ENCODE assay signal across 9 cellular contexts in genomic region chr17:75774988-75775668, GRCh38. TPM values are rescaled to one million over a fixed set of nuclear protein-coding genes. Genes with fewer than 3 reads are reported as not detected.
DNase-seq lines count a peak whose midpoint lies in the region; ATAC-seq and TF ChIP-seq lines count a peak whose summit lies in the region.
"Had no signal": no experiment of that assay in that cellular context is flagged by ENCODE, and none has a peak within 500 bp of the region (broad histone marks: within the 10 kb centered on the region; RNA-seq: fewer than 3 reads in every experiment).

No MANE protein-coding gene starts in this region.

- no peak overlapping the region for H3K14ac ChIP-seq in IMR-90 (replicated peaks; ENCODE audit: low read depth, low read length)

- CTCF ChIA-PET in Caco-2 (lab: Charles Lee) (interaction anchor here (0.6 to 1.5 kb wide), 3 partner anchors 9 to 52 kb away, joined by 3 to 4 read pairs (median 3); no protein-coding TSS in a partner anchor), IMR-90 (lab: Yijun Ruan, JAX) (interaction anchor here (1.2 kb wide), 1 partner anchor 55 kb away, joined by 3 read pairs; no protein-coding TSS in a partner anchor)

- H3K27me3 Mint-ChIP-seq in Caco-2 (ENCODE audit: insufficient read depth, unreplicated experiment) (peaks cover 4% of the 10 kb centered on the region), nephron (ENCODE audit: low read depth) (peaks cover 10% of the 10 kb centered on the region)

- POLR2A ChIA-PET in Caco-2 (lab: Charles Lee) = interaction anchor here (0.5 to 1.3 kb wide), 2 partner anchors 10 to 12 kb away, joined by 3 to 6 read pairs; partner anchors contain the start of gene GALK1
- POLR2A ChIA-PET in IMR-90 (lab: Charles Lee; ENCODE audit: unreplicated experiment) = interaction anchor here (0.8 to 1.2 kb wide), 2 partner anchors 10 to 19 kb away, joined by 3 to 6 read pairs; partner anchors contain the start of gene GALK1

- H3K4me3 Mint-ChIP-seq in Caco-2 (ENCODE audit: unreplicated experiment) = peak overlapping the region; percentile 32
- peak overlapping the region; percentile 72 to 98 (median 97) for H3K4me3 Mint-ChIP-seq in nephron

- H3K27me3 ChIP-seq in Caco-2 (replicated peaks; ENCODE audit: control insufficient read depth, insufficient read depth, low read length) = no peaks in the 10 kb centered on the region
- no peaks in the 10 kb centered on the region for H3K27me3 ChIP-seq in IMR-90 (ENCODE audit: control insufficient read depth, insufficient read depth, low read length)

- in situ Hi-C loops in IMR-90 (cut with MboI; ENCODE audit: low sequenced_read_pairs) = no loop called here

- TF ChIP-seq RAD21 in IMR-90 (IDR thresholded peaks at IDR 0.05; ENCODE audit: low read length) = no peak

- DNase-seq in Caco-2 (peak in 1 of 2 experiments; percentile 64), IMR-90 (peak; percentile 44), cerebellar cortex (ENCODE audit: low spot score) (peak; percentile 28), cortex of kidney (lab: John Stamatoyannopoulos, UW) (no peak), NK-92 (lab: John Stamatoyannopoulos, UW; ENCODE audit: unreplicated experiment) (no peak), NCI-H2029 (lab: John Stamatoyannopoulos, UW) (no peak)

- no peak for TF ChIP-seq CTCF in Caco-2 (IDR thresholded peaks at IDR 0.05; ENCODE audit: insufficient read depth in 1 of 2, low read depth in 1 of 2, low read length in 1 of 2, severe bottlenecking in 1 of 2, unreplicated experiment in 1 of 2)
- TF ChIP-seq CTCF in IMR-90 (conservative IDR thresholded peaks at IDR 0.05; ENCODE audit: low read depth, low read length) = no peak
- TF ChIP-seq CTCF in nephron (IDR thresholded peaks at IDR 0.05; ENCODE audit: unreplicated experiment in 3 of 3) = no peak

- no TSS peak for BruUV-seq in Caco-2 (replicated peaks; lab: Mats Ljungman, UMichigan)
- no TSS peak for BruUV-seq in IMR-90 (replicated peaks; lab: Mats Ljungman, UMichigan)

- H2BK15ac ChIP-seq in IMR-90 (ENCODE audit: low read depth, low read length) = no peak overlapping the region

- H3K9me3 Mint-ChIP-seq in Caco-2 (ENCODE audit: unreplicated experiment) = no peaks in the 10 kb centered on the region
- peaks cover 3% of the 10 kb centered on the region for H3K9me3 Mint-ChIP-seq in nephron

- H3K4me1 ChIP-seq in Caco-2 (peaks cover 13% of the 10 kb centered on the region), IMR-90 (ENCODE audit: control insufficient read depth, insufficient read depth, low read length) (peaks cover 2% of the 10 kb centered on the region)

- no peak for ATAC-seq in IMR-90 (ENCODE audit: low read depth)
- ATAC-seq in HG03457 (IDR thresholded peaks at IDR 0.05; ENCODE audit: unreplicated experiment) = no peak

- no peak overlapping the region for H4K5ac ChIP-seq in IMR-90 (ENCODE audit: low read depth, low read length)

- no peak overlapping the region for H2BK5ac ChIP-seq in IMR-90 (ENCODE audit: low read depth, low read length, poor library complexity, severe bottlenecking)

- H2AK9ac ChIP-seq in IMR-90 (replicated peaks; ENCODE audit: low read depth, low read length, poor library complexity) = no peak overlapping the region

- H3K9me3 ChIP-seq in Caco-2 = no peaks in the 10 kb centered on the region
- H3K9me3 ChIP-seq in IMR-90 (ENCODE audit: control insufficient read depth, insufficient read depth, low read length) = no peaks in the 10 kb centered on the region

- dilution Hi-C loops in IMR-90 (cut with HindIII; ENCODE audit: low sequenced_read_pairs, unreplicated experiment) = no loop called here

- no peak overlapping the region for H3K27ac ChIP-seq in IMR-90 (ENCODE audit: insufficient read depth, low read length)
- H3K27ac ChIP-seq: KMS-11 had no signal

- peaks cover 10 to 35% of the 10 kb centered on the region in 2 experiments for H3K79me1 ChIP-seq in IMR-90 (ENCODE audit: low read depth in 1 of 2, low read length in 2 of 2)

- intact Hi-C loops in Caco-2 (cut with micrococcal nuclease; ENCODE audit: unreplicated experiment) = loop anchor here (1.0 kb wide), 1 partner anchor 10 kb away; the partner anchor contains the start of gene GALK1
- intact Hi-C loops in IMR-90 (cut with micrococcal nuclease) = no loop called here

- H4K8ac ChIP-seq in IMR-90 (ENCODE audit: low read depth in 2 of 2, low read length in 2 of 2) = no peak overlapping the region

- TF ChIP-seq POLR2A in IMR-90 (IDR thresholded peaks at IDR 0.05; ENCODE audit: low read depth, low read length) = peak; percentile 81; the same call in 1 of the 2 replicates

- H2AK5ac ChIP-seq in IMR-90 (ENCODE audit: low read depth, low read length) = no peak overlapping the region

- H2BK120ac ChIP-seq in IMR-90 (ENCODE audit: low read depth, low read length) = no peak overlapping the region

- H3K9ac ChIP-seq in IMR-90 (ENCODE audit: low read depth, low read length) = no peak overlapping the region
- H3K9ac ChIP-seq: KMS-11 had no signal

- 100% methylated on average over 1 of the region's 6 CpGs; no CpG with 5 or more reads in 1 of the 2 experiments for WGBS in IMR-90 (ENCODE audit: extremely low coverage in 2 of 2, insufficient read length in 1 of 2), 2 experiments

- H3K9me1 ChIP-seq in IMR-90 (ENCODE audit: insufficient read depth, low read length) = peaks cover 15% of the 10 kb centered on the region

- no peak overlapping the region for H2AFZ ChIP-seq in IMR-90 (replicated peaks; ENCODE audit: low read length, poor library complexity)

- H3K27ac Mint-ChIP-seq in Caco-2 (ENCODE audit: unreplicated experiment) = peak overlapping the region; percentile 74
- H3K27ac Mint-ChIP-seq in nephron = peak overlapping the region in 2 of 3 experiments; percentile 40 to 48

- no peak overlapping the region for H3K18ac ChIP-seq in IMR-90 (ENCODE audit: low read depth, low read length)

- H3K36me3 ChIP-seq in Caco-2 (ENCODE audit: control insufficient read depth, insufficient read depth, low read length) (peaks cover 2% of the 10 kb centered on the region; the same call in 1 of the 2 replicates), IMR-90 (ENCODE audit: control insufficient read depth, insufficient read depth, low read length) (peaks cover 23% of the 10 kb centered on the region)

- no peak overlapping the region for H3K4me3 ChIP-seq in Caco-2 (ENCODE audit: low read depth, low read length)
- no peak overlapping the region for H3K4me3 ChIP-seq in IMR-90 (ENCODE audit: insufficient read depth, low read depth, low read length)

- no peak overlapping the region for H2BK20ac ChIP-seq in IMR-90 (ENCODE audit: low read depth, low read length)

- H4K20me1 ChIP-seq in IMR-90 (ENCODE audit: insufficient read depth, low read length) = peaks cover 55% of the 10 kb centered on the region

- H4K91ac ChIP-seq in IMR-90 (ENCODE audit: insufficient read depth, low read depth, low read length) = no peak overlapping the region

- H3K36me3 Mint-ChIP-seq in Caco-2 (ENCODE audit: insufficient read depth, unreplicated experiment) = peaks cover 91% of the 10 kb centered on the region
- peaks cover 51% of the 10 kb centered on the region for H3K36me3 Mint-ChIP-seq in nephron (ENCODE audit: low read depth)

- H3K23ac ChIP-seq in IMR-90 (ENCODE audit: low read depth, low read length) = peak overlapping the region; percentile 64; the same call in 1 of the 2 replicates

- H3K4me2 ChIP-seq in IMR-90 (ENCODE audit: low read depth, low read length) = no peak overlapping the region
- H3K4me2 ChIP-seq: KMS-11 had no signal

- peaks cover 30% of the 10 kb centered on the region for H3K4me1 Mint-ChIP-seq in Caco-2 (ENCODE audit: low read depth, unreplicated experiment)
- peaks cover 40% of the 10 kb centered on the region for H3K4me1 Mint-ChIP-seq in nephron

- no peak overlapping the region for H3K4ac ChIP-seq in IMR-90 (ENCODE audit: low read depth, low read length)

- H3K56ac ChIP-seq in IMR-90 (ENCODE audit: extremely low read depth, insufficient read depth, low read length) = no peak overlapping the region

TF ChIP-seq in IMR-90, 13 proteins besides CTCF, POLR2A, EP300 and RAD21:
- TF ChIP-seq BHLHE40 (IDR thresholded peaks at IDR 0.05; ENCODE audit: low read depth, low read length) (no peak), ELK1 (IDR thresholded peaks at IDR 0.05; ENCODE audit: borderline replicate concordance, low read depth, low read length) (no peak), MXI1 (IDR thresholded peaks at IDR 0.05; ENCODE audit: borderline replicate concordance, low read depth, low read length) (no peak), MAFK (IDR thresholded peaks at IDR 0.05; ENCODE audit: low read depth, low read length) (no peak), CHD1 (IDR thresholded peaks at IDR 0.05; ENCODE audit: low read depth, low read length) (no peak), SMC3 (IDR thresholded peaks at IDR 0.05; ENCODE audit: low read depth, low read length) (no peak), FOS (IDR thresholded peaks at IDR 0.05; ENCODE audit: low read depth, low read length) (no peak), MAZ (IDR thresholded peaks at IDR 0.05; ENCODE audit: borderline replicate concordance, low read depth, low read length) (no peak)

RNA-seq across cellular contexts. Expression of gene UNK, which starts 9.5 kb away (rescaled TPM):
- total RNA-seq in Caco-2 (2022) (31.2 and 33.3 TPM in 2 replicates), IMR-90 (2012; rRNA removed) (15.4 and 15.8 TPM in 2 replicates)
- polyA plus RNA-seq in IMR-90 (2012; rRNA removed) = 16.9 and 17.3 TPM in 2 replicates
- 14.3 and 21.3 TPM in 2 replicates for polyA plus RNA-seq in IMR-90 (2012; cell fraction: cytosol; rRNA removed)
- polyA plus RNA-seq in IMR-90 (2012; cell fraction: nucleus; rRNA removed; ENCODE audit: low replicate concordance) = 35.1 and 41.8 TPM in 2 replicates

RNA-seq across cellular contexts. Expression of gene GALK1, which starts 10.1 kb away (rescaled TPM):
- total RNA-seq in Caco-2 (2022) (41.1 and 45.0 TPM in 2 replicates), IMR-90 (2012; rRNA removed) (18.9 and 21.9 TPM in 2 replicates)
- polyA plus RNA-seq in IMR-90 (2012; rRNA removed) = 19.9 and 28.7 TPM in 2 replicates
- polyA plus RNA-seq in IMR-90 (2012; cell fraction: cytosol; rRNA removed) = 34.6 and 48.4 TPM in 2 replicates
- 51.9 and 143 TPM in 2 replicates for polyA plus RNA-seq in IMR-90 (2012; cell fraction: nucleus; rRNA removed; ENCODE audit: low replicate concordance)

RNA-seq across cellular contexts. Expression of gene ITGB4, which starts 53.9 kb away (rescaled TPM):
- total RNA-seq in Caco-2 (2022) (50.8 and 55.4 TPM in 2 replicates), IMR-90 (2012; rRNA removed) (under 0.01 TPM in 1 of 2 replicates, not detected in the other)
- 0.27 and 0.39 TPM in 2 replicates for polyA plus RNA-seq in IMR-90 (2012; rRNA removed)
- 0.04 and 0.36 TPM in 2 replicates for polyA plus RNA-seq in IMR-90 (2012; cell fraction: cytosol; rRNA removed)
- polyA plus RNA-seq in IMR-90 (2012; cell fraction: nucleus; rRNA removed; ENCODE audit: low replicate concordance) = 0.63 and 1.5 TPM in 2 replicates

Comparison
In these comparisons a context has a peak if more than half of its experiments do, and no peak if none do; other contexts are left out.
1. DNase-seq: peak in IMR-90 (single experiment) and cerebellar cortex (single experiment); none in cortex of kidney (single experiment), NK-92 (single experiment) and NCI-H2029 (single experiment).
2. RNA of gene ITGB4, which starts 53.9 kb away (total RNA-seq): 50.8 to 55.4 TPM in Caco-2; under 0.01 TPM in IMR-90; every median in the first group is over 10 times any median in the second.